Comparison of ENCODE assay signal across 15 cellular contexts in the genomic region with DNA sequence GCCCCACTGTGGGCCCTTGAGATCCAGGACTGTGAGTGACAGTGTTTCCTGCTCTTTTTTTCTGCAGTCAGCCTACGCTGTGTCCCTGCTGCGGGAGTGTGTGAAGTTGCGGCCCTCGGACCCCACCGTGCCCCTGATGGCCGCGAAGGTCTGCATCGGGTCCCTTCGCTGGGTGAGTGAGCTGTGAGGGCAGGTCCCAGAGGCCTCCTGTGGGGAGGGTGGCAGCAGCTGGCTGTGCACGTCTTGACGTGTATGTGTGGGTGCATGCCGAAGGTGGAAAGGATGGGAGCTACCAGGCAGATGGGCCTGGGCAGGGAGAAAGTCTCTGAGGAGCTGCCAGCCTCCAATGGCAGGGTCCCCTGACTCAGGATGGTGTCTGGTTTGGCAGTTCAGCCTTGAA.
"Had no signal": no experiment of that assay in that cellular context is flagged by ENCODE, and none has a peak within 500 bp of the region (broad histone marks: within the 10 kb centered on the region; RNA-seq: fewer than 3 reads in every experiment).

No MANE protein-coding gene starts in this region.

- H3K36me3 ChIP-seq: colonic mucosa, neural progenitor cell had no signal

- H3K4me3 Mint-ChIP-seq: activated naive CD8-positive, alpha-beta T cell; neural progenitor cell; stimulated activated naive CD8-positive, alpha-beta T cell treated with anti-CD3 and anti-CD28 coated beads, Interleukin-15, amount 100 ng/mL, for 72 hours had no signal

- H3K27ac ChIP-seq: breast epithelium, colonic mucosa, hepatocyte, neural progenitor cell, pancreas had no signal

- H3K27ac Mint-ChIP-seq: activated naive CD8-positive, alpha-beta T cell had no signal

- H3K4me3 ChIP-seq: breast epithelium, colonic mucosa, hepatocyte, neural progenitor cell, pancreas had no signal

- ATAC-seq: pancreas; SK-N-SH treated with all-trans-retinoic acid at 6 μM for 48 hours; stimulated activated naive CD8-positive, alpha-beta T cell treated with anti-CD3 and anti-CD28 coated beads, Interleukin-15, amount 100 ng/mL, for 72 hours had no signal

- H3K9me3 ChIP-seq: breast epithelium, colonic mucosa, pancreas had no signal

- H3K4me1 ChIP-seq: colonic mucosa, pancreas had no signal

- DNase-seq: activated CD4-positive, alpha-beta T cell treated with anti-CD3 and anti-CD28 coated beads, Interleukin-2, amount 50 U/mL, for 1 hour; activated CD4-positive, CD25-positive, alpha-beta regulatory T cell; activated effector memory CD4-positive, alpha-beta T cell treated with Interleukin-2 at 50 U/mL for 16 hours; colonic mucosa; effector CD8-positive, alpha-beta T cell; kidney; stimulated activated CD4-positive, alpha-beta T cell treated with anti-CD3 and anti-CD28 coated beads, Interleukin-4, amount 100 ng/mL, for 4 hours; stimulated activated naive CD8-positive, alpha-beta T cell treated with anti-CD3 and anti-CD28 coated beads, Interleukin-15, amount 100 ng/mL, for 72 hours; trophoblast cell had no signal

- H3K27me3 ChIP-seq: breast epithelium, colonic mucosa, hepatocyte, neural progenitor cell, pancreas had no signal

- H3K27me3 Mint-ChIP-seq: activated naive CD8-positive, alpha-beta T cell; stimulated activated naive CD8-positive, alpha-beta T cell treated with anti-CD3 and anti-CD28 coated beads, Interleukin-15, amount 100 ng/mL, for 72 hours had no signal
